Comparison of ENCODE assay signal across 19 cellular contexts in the genomic region with DNA sequence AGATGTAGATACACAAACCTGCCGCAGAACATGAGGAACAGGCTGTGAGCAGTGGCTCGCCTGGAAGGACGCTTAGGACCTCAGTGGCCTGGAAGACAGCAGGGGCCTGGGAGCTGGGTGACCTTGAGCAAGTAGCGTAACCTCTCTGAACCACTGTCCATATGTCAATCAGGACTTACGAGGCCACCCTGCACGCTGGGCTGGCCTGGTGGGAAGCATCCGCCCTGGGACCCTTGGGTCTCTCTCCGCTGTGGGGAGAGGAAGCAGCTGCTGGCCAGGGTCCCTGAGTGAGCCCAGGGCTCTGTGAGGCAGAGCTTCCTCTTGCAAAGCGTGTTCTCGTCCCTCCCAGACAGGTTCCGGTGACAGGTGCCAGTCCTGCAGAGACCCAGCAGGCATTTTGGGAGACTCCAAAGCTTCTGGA. TPM values are rescaled to one million over a fixed set of nuclear protein-coding genes. Genes with fewer than 3 reads are reported as not detected.
DNase-seq lines count a peak whose midpoint lies in the region; ATAC-seq and TF ChIP-seq lines count a peak whose summit lies in the region.
"Had no signal": no experiment of that assay in that cellular context is flagged by ENCODE, and none has a peak within 500 bp of the region (broad histone marks: within the 10 kb centered on the region; RNA-seq: fewer than 3 reads in every experiment).

No MANE protein-coding gene starts in this region.

- H3K4me2 ChIP-seq in smooth muscle cell (no peak overlapping the region), GM23338 (no peak overlapping the region)
- H3K4me2 ChIP-seq: KMS-11 had no signal

- CTCF ChIA-PET in activated B cell treated with CpG ODN at 0.5 μM for 24 hours (lab: Charles Lee), result interaction anchor here (0.8 to 13.0 kb wide), 6 partner anchors 17 to 151 kb away, joined by 3 to 310 read pairs (median 4); a partner anchor contains a TSS

- H3K4me3 Mint-ChIP-seq in activated B cell treated with CpG ODN at 0.5 μM for 24 hours, result no peak overlapping the region
- no peak overlapping the region; the same call in 2 of the 3 replicates for H3K4me3 Mint-ChIP-seq in GM23338
- H3K4me3 Mint-ChIP-seq: CD14-positive monocyte, immature natural killer cell had no signal

- H3K27ac ChIP-seq in liver (ENCODE audit: low read depth in 1 of 2, low read length in 2 of 2) (peak overlapping the region; percentile 86 to 89), smooth muscle cell (ENCODE audit: low read depth) (no peak overlapping the region), tibial nerve (peak overlapping the region in 1 of 4 donors; percentile 74), GM23338 (ENCODE audit: low read depth) (no peak overlapping the region)
- H3K27ac ChIP-seq: gastroesophageal sphincter, HL-60, KMS-11 had no signal

- H4K20me1 ChIP-seq in smooth muscle cell (ENCODE audit: low read depth), result no peaks in the 10 kb centered on the region
- H4K20me1 ChIP-seq in GM23338 (replicated peaks; ENCODE audit: insufficient read depth), result no peaks in the 10 kb centered on the region

- H2AFZ ChIP-seq in smooth muscle cell (ENCODE audit: low read depth) (no peak overlapping the region), GM23338 (no peak overlapping the region)

- TF ChIP-seq EP300 in tibial nerve (IDR thresholded peaks at IDR 0.05), result no peak

- H3K9me3 ChIP-seq in liver (ENCODE audit: control insufficient read depth in 4 of 4, low read length in 3 of 4) (no peaks in the 10 kb centered on the region), smooth muscle cell (replicated peaks; ENCODE audit: low read depth) (no peaks in the 10 kb centered on the region), tibial nerve (no peaks in the 10 kb centered on the region)
- H3K9me3 ChIP-seq: gastroesophageal sphincter had no signal

- peaks cover 17% of the 10 kb centered on the region for H3K36me3 Mint-ChIP-seq in activated B cell treated with CpG ODN at 0.5 μM for 24 hours (ENCODE audit: low read depth)
- H3K36me3 Mint-ChIP-seq in GM23338 (ENCODE audit: low read depth), result no peaks in the 10 kb centered on the region; the same call in 2 of the 3 replicates
- H3K36me3 Mint-ChIP-seq: immature natural killer cell had no signal

- H3K27me3 Mint-ChIP-seq in activated B cell treated with CpG ODN at 0.5 μM for 24 hours, result no peaks in the 10 kb centered on the region
- H3K27me3 Mint-ChIP-seq in GM23338 (ENCODE audit: insufficient read depth, low read depth, poor library complexity), result peaks cover 15% of the 10 kb centered on the region

- TF ChIP-seq CTCF in activated B cell treated with CpG ODN at 0.5 μM for 24 hours (IDR thresholded peaks at IDR 0.05) (no peak), liver (IDR thresholded peaks at IDR 0.05; ENCODE audit: low read depth, low read length, missing input control) (no peak), smooth muscle cell (IDR thresholded peaks at IDR 0.05; ENCODE audit: borderline replicate concordance, insufficient read depth, poor library complexity, severe bottlenecking) (no peak), tibial nerve (IDR thresholded peaks at IDR 0.05) (no peak), GM23338 (conservative IDR thresholded peaks at IDR 0.05; ENCODE audit: low read depth in 2 of 2) (no peak)

- H3K4me1 Mint-ChIP-seq in activated B cell treated with CpG ODN at 0.5 μM for 24 hours (peaks cover 40% of the 10 kb centered on the region), GM23338 (peaks cover 17% of the 10 kb centered on the region)

- intact Hi-C loops in activated B cell treated with CpG ODN at 0.5 μM for 24 hours (cut with micrococcal nuclease), result no loop called here

- H3K4me3 ChIP-seq in liver (ENCODE audit: low read depth in 1 of 3, low read length in 3 of 3) (peak overlapping the region; percentile 50 to 83 (median 81)), smooth muscle cell (peak overlapping the region; percentile 40), tibial nerve (peak overlapping the region in 1 of 4 donors; percentile 26), GM23338 (no peak overlapping the region)
- H3K4me3 ChIP-seq: gastroesophageal sphincter had no signal

- ATAC-seq in activated B cell treated with CpG ODN at 0.5 μM for 24 hours (ENCODE audit: low read depth) (no peak), HG03159 (IDR thresholded peaks at IDR 0.05; ENCODE audit: unreplicated experiment) (no peak), GM23338 (no peak)
- ATAC-seq: gastroesophageal sphincter had no signal

- 22% methylated on average over 11 of the region's 11 CpGs for WGBS in liver
- WGBS in smooth muscle cell (ENCODE audit: low lambda C conversion rate), result 96% methylated on average over 11 of the region's 11 CpGs
- 70 to 76% methylated on average over 9 to 11 of the region's 11 CpGs for WGBS in tibial nerve, 2 donors

- TF ChIP-seq POLR2A in tibial nerve (IDR thresholded peaks at IDR 0.05), result no peak

- H3K4me1 ChIP-seq in liver (ENCODE audit: control insufficient read depth in 4 of 4, insufficient read depth in 4 of 4, low read length in 3 of 4) (peaks cover 21 to 61% (median 49%) of the 10 kb centered on the region in 4 donors), smooth muscle cell (ENCODE audit: low read depth) (peaks cover 17% of the 10 kb centered on the region), tibial nerve (peaks cover 0 to 21% (median 6%) of the 10 kb centered on the region in 4 donors), GM23338 (ENCODE audit: insufficient read depth) (peaks cover 12% of the 10 kb centered on the region; the same call in 1 of the 2 replicates)

- POLR2A ChIA-PET in activated B cell treated with CpG ODN at 0.5 μM for 24 hours (lab: Charles Lee), result interaction anchor here (1.0 to 27.8 kb wide), 2 partner anchors 14 to 35 kb away, joined by 5 to 1194 read pairs; a partner anchor contains a TSS

- H3K27ac Mint-ChIP-seq in activated B cell treated with CpG ODN at 0.5 μM for 24 hours (peak overlapping the region; percentile 64), GM23338 (no peak overlapping the region)
- H3K27ac Mint-ChIP-seq: CD14-positive monocyte, immature natural killer cell had no signal

- H3K9ac ChIP-seq in liver (ENCODE audit: low read depth in 1 of 2, low read length in 2 of 2) (peak overlapping the region; percentile 73 to 89), smooth muscle cell (ENCODE audit: low read depth) (no peak overlapping the region)
- H3K9ac ChIP-seq: KMS-11 had no signal

- no peaks in the 10 kb centered on the region for H3K79me2 ChIP-seq in smooth muscle cell (ENCODE audit: low read depth)
- H3K79me2 ChIP-seq in GM23338 (replicated peaks; ENCODE audit: insufficient read depth), result no peaks in the 10 kb centered on the region

- H3F3A ChIP-seq in smooth muscle cell (ENCODE audit: low read depth) (peaks cover 2% of the 10 kb centered on the region), GM23338 (replicated peaks; ENCODE audit: low read depth) (no peaks in the 10 kb centered on the region)

- peaks cover 0 to 19% (median 7%) of the 10 kb centered on the region in 4 donors for H3K36me3 ChIP-seq in liver (ENCODE audit: control insufficient read depth in 4 of 4, insufficient read depth in 3 of 4, low read depth in 1 of 4, low read length in 3 of 4)
- no peaks in the 10 kb centered on the region for H3K36me3 ChIP-seq in smooth muscle cell (ENCODE audit: low read depth)
- H3K36me3 ChIP-seq in tibial nerve, result peaks cover 0 to 30% (median 0%) of the 10 kb centered on the region in 3 donors
- no peaks in the 10 kb centered on the region for H3K36me3 ChIP-seq in GM23338 (ENCODE audit: insufficient read depth)

- H3K9me2 ChIP-seq in GM23338 (ENCODE audit: insufficient read depth), result no peaks in the 10 kb centered on the region

- TF ChIP-seq RAD21 in liver (IDR thresholded peaks at IDR 0.05), result no peak

- H3K27me3 ChIP-seq in liver (ENCODE audit: control insufficient read depth in 4 of 4, insufficient read depth in 4 of 4, low read length in 3 of 4), result no peaks in the 10 kb centered on the region
- no peaks in the 10 kb centered on the region for H3K27me3 ChIP-seq in smooth muscle cell (ENCODE audit: low read depth)
- H3K27me3 ChIP-seq in tibial nerve, result no peaks in the 10 kb centered on the region
- H3K27me3 ChIP-seq in GM23338 (ENCODE audit: insufficient read depth), result no peaks in the 10 kb centered on the region
- H3K27me3 ChIP-seq: gastroesophageal sphincter had no signal

- peak; percentile 53 for DNase-seq in HT-29 (ENCODE audit: low spot score)
- no peak for DNase-seq in activated B cell treated with CpG ODN at 0.5 μM for 24 hours
- no peak for DNase-seq in smooth muscle cell (lab: John Stamatoyannopoulos, UW; ENCODE audit: unreplicated experiment)
- no peak for DNase-seq in tibial nerve (ENCODE audit: low spot score in 2 of 2)
- no peak for DNase-seq in GM23338 (ENCODE audit: low spot score)
- DNase-seq: activated T-cell treated with anti-CD3 and anti-CD28 coated beads for 4 hours; cerebellar nuclear complex; immature natural killer cell; NCI-H1105; NCI-H2171; stimulated activated CD4-positive, alpha-beta T cell treated with anti-CD3 and anti-CD28 coated beads, Interleukin-15, amount 100 ng/mL, for 24 hours had no signal

- H3K9me3 Mint-ChIP-seq in activated B cell treated with CpG ODN at 0.5 μM for 24 hours (no peaks in the 10 kb centered on the region), GM23338 (no peaks in the 10 kb centered on the region)
- H3K9me3 Mint-ChIP-seq: CD14-positive monocyte had no signal

RNA-seq across cellular contexts. Expression of a gene that starts 14.0 kb away (rescaled TPM):
- total RNA-seq in HT-29 (2014; rRNA removed; shearing (Covaris generic)), result 118 and 123 TPM in 2 replicates
- total RNA-seq in activated B cell treated with CpG ODN at 0.5 μM for 24 hours (357 and 360 TPM in 2 replicates), liver (10 to 100 TPM; 27.3 to 36.4 TPM), smooth muscle cell (30.9 and 59.8 TPM in 2 replicates), tibial nerve (10 to 100 TPM; 35.2 to 93.9 (median 42.6) TPM)
- polyA plus RNA-seq in liver (10 to 100 TPM in 1 of 2 donors, 1 to 10 TPM in 1; 8.3 to 11.1 TPM), smooth muscle cell (42.8 and 46.7 TPM in 2 replicates), GM23338 (2016; fragmentation: Nextera tagmentation; extraction: Ambion mirVana) (16.7 and 16.9 TPM in 2 replicates)
- 43.8 and 69.7 TPM in 2 replicates for total RNA-seq in GM23338 (2014; rRNA removed; shearing (Covaris generic))

RNA-seq across cellular contexts. Expression of a gene that starts 24.6 kb away (rescaled TPM):
- total RNA-seq in HT-29 (2014; rRNA removed; shearing (Covaris generic)), result 47.1 and 50.5 TPM in 2 replicates
- 31.2 and 35.0 TPM in 2 replicates for total RNA-seq in activated B cell treated with CpG ODN at 0.5 μM for 24 hours
- total RNA-seq in liver, result 10 to 100 TPM; 18.3 to 27.8 TPM
- polyA plus RNA-seq in liver, result 10 to 100 TPM; 15.6 to 34.1 TPM
- 4.8 and 4.9 TPM in 2 replicates for total RNA-seq in smooth muscle cell
- 6.2 and 8.6 TPM in 2 replicates for polyA plus RNA-seq in smooth muscle cell
- 10 to 100 TPM; 33.0 to 93.6 (median 45.8) TPM for total RNA-seq in tibial nerve
- 26.2 and 31.7 TPM in 2 replicates for total RNA-seq in GM23338 (2014; rRNA removed; shearing (Covaris generic))
- 8.7 and 9.2 TPM in 2 replicates for polyA plus RNA-seq in GM23338 (2016; fragmentation: Nextera tagmentation; extraction: Ambion mirVana)

RNA-seq across cellular contexts. Expression of a gene that starts 32.1 kb away (rescaled TPM):
- 7.9 and 8.9 TPM in 2 replicates for total RNA-seq in HT-29 (2014; rRNA removed; shearing (Covaris generic))
- total RNA-seq in activated B cell treated with CpG ODN at 0.5 μM for 24 hours (12.0 and 12.6 TPM in 2 replicates), liver (1 to 10 TPM; 5.3 to 6.6 TPM), smooth muscle cell (14.9 and 20.7 TPM in 2 replicates), tibial nerve (10 to 100 TPM; 10.7 to 21.4 (median 20.2) TPM)
- polyA plus RNA-seq in liver (1 to 10 TPM; 2.9 to 4.9 TPM), smooth muscle cell (32.7 and 36.6 TPM in 2 replicates), GM23338 (2016; fragmentation: Nextera tagmentation; extraction: Ambion mirVana) (2.6 and 2.8 TPM in 2 replicates)
- 3.3 and 5.8 TPM in 2 replicates for total RNA-seq in GM23338 (2014; rRNA removed; shearing (Covaris generic))

RNA-seq across cellular contexts. Expression of a gene that starts 43.3 kb away (rescaled TPM):
- total RNA-seq in HT-29 (2014; rRNA removed; shearing (Covaris generic)), result not detected in 2 replicates
- total RNA-seq in activated B cell treated with CpG ODN at 0.5 μM for 24 hours (0.33 and 0.71 TPM in 2 replicates), liver (not detected), smooth muscle cell (not detected in 2 replicates), tibial nerve (not detected)
- polyA plus RNA-seq in liver (not detected), smooth muscle cell (0.40 TPM in 1 of 2 replicates, not detected in the other), GM23338 (2016; fragmentation: Nextera tagmentation; extraction: Ambion mirVana) (1.8 and 3.6 TPM in 2 replicates)
- total RNA-seq in GM23338 (2014; rRNA removed; shearing (Covaris generic)), result 0.83 TPM in 1 of 2 replicates, not detected in the other
- total RNA-seq: gastroesophageal sphincter; pulmonary artery endothelial cell; T-helper 2 cell treated with Interferon-gamma antibody and Interleukin-4, amounts not matched to agents 100 ng/mL and 5 ng/mL, for 36 hours had no signal
- polyA plus RNA-seq: CD14-positive monocyte, immature natural killer cell had no signal

RNA-seq across cellular contexts. Expression of a gene that starts 48.0 kb away (rescaled TPM):
- 22.7 and 24.7 TPM in 2 replicates for total RNA-seq in HT-29 (2014; rRNA removed; shearing (Covaris generic))
- total RNA-seq in activated B cell treated with CpG ODN at 0.5 μM for 24 hours, result 2.2 and 3.7 TPM in 2 replicates
- total RNA-seq in liver, result 1 to 10 TPM in 1 of 2 donors, under 1 TPM in 1; 0.75 to 1.2 TPM
- under 1 TPM; 0.18 to 0.40 TPM for polyA plus RNA-seq in liver
- 3.0 and 4.7 TPM in 2 replicates for total RNA-seq in smooth muscle cell
- 1.7 and 5.9 TPM in 2 replicates for polyA plus RNA-seq in smooth muscle cell
- total RNA-seq in tibial nerve, result under 1 TPM in 3 of 4 donors, not detected in 1; under 0.01 to 0.30 (median 0.21) TPM
- total RNA-seq in GM23338 (2014; rRNA removed; shearing (Covaris generic)), result 10.1 and 11.6 TPM in 2 replicates
- polyA plus RNA-seq in GM23338 (2016; fragmentation: Nextera tagmentation; extraction: Ambion mirVana), result 1.8 and 2.3 TPM in 2 replicates
- polyA plus RNA-seq: CD14-positive monocyte had no signal

Comparison
In these comparisons a context has a peak if more than half of its experiments do, and no peak if none do; other contexts are left out.
1. H3K27ac ChIP-seq: peak in liver (2 of 2); none in smooth muscle cell (single experiment) and GM23338 (single experiment).